Comparison of ENCODE assay signal across 25 cellular contexts in the genomic region with DNA sequence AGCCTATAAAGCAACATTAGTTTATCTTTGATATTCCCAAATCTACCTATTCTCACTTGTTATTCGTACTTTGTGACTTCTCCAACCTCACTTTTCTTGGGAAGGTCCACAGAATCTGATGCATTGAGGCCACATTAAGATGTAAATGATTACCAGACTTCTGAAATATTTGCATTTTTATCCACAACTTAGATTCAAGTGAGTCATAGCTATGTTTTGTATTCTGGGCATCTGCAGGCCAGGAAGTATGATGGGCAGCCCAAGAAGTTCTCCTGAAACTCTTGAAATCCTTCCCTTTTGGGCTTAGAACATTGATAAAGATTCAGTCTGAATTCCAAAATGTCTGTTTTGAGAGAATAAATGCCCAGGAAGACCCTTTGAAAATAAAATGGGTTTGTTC. TPM values are rescaled to one million over a fixed set of nuclear protein-coding genes. Genes with fewer than 3 reads are reported as not detected.
DNase-seq lines count a peak whose midpoint lies in the region; ATAC-seq and TF ChIP-seq lines count a peak whose summit lies in the region.
"Had no signal": no experiment of that assay in that cellular context is flagged by ENCODE, and none has a peak within 500 bp of the region (broad histone marks: within the 10 kb centered on the region; RNA-seq: fewer than 3 reads in every experiment).

No MANE protein-coding gene starts in this region.

- peak; percentile 64 for DNase-seq in EH (ENCODE audit: low read depth)
- peak; percentile 36 for DNase-seq in astrocyte of the hippocampus (ENCODE audit: low read depth, low spot score)
- DNase-seq in glomerular visceral epithelial cell (ENCODE audit: extremely low spot score): peak; percentile 37
- no peak for DNase-seq in omental fat pad (ENCODE audit: low spot score)
- no peak for DNase-seq in breast epithelium (ENCODE audit: low spot score in 2 of 2)
- DNase-seq in middle frontal gyrus (ENCODE audit: extremely low spot score, low spot score): no peak
- DNase-seq: activated CD4-positive, alpha-beta T cell treated with anti-CD3 and anti-CD28 coated beads for 4 hours; activated naive CD4-positive, alpha-beta T cell treated with anti-CD3 and anti-CD28 coated beads, Interleukin-2, amount 10 ng/mL, durations not matched to agents 7 days and 5 days; activated T-cell treated with anti-CD3 and anti-CD28 coated beads, Interleukin-2, amount 50 U/mL, for 72 hours; aorta; effector memory CD4-positive, alpha-beta T cell; head of caudate nucleus; Kasumi-1; mesenchymal stem cell; NCI-H2029; NCI-H345; nucleus accumbens; retina; T-helper 17 cell; upper lobe of left lung had no signal

- peak; percentile 55 for ATAC-seq in HG03354 (IDR thresholded peaks at IDR 0.05; ENCODE audit: poor library complexity, severe bottlenecking, unreplicated experiment)
- ATAC-seq in omental fat pad (ENCODE audit: low FRiP score): no peak
- ATAC-seq in GM19023 (IDR thresholded peaks at IDR 0.05; ENCODE audit: unreplicated experiment): no peak
- ATAC-seq: activated T-cell treated with anti-CD3 and anti-CD28 coated beads, Interleukin-2, amount 50 U/mL, for 72 hours; Panc1; T-helper 17 cell had no signal

- no peak for TF ChIP-seq POLR2A in breast epithelium (IDR thresholded peaks at IDR 0.05)

- no peak overlapping the region for H3K4me3 ChIP-seq in breast epithelium
- H3K4me3 ChIP-seq: upper lobe of left lung had no signal

- TF ChIP-seq CTCF in omental fat pad (IDR thresholded peaks at IDR 0.05): no peak
- TF ChIP-seq CTCF in breast epithelium (IDR thresholded peaks at IDR 0.05): no peak

- no peaks in the 10 kb centered on the region for H3K27me3 ChIP-seq in breast epithelium
- H3K27me3 ChIP-seq: upper lobe of left lung had no signal

- intact Hi-C loops in breast epithelium (cut with DNase I; ENCODE audit: low total_unique reads): no loop called here

- H3K27ac ChIP-seq in breast epithelium: no peak overlapping the region
- H3K27ac ChIP-seq: C4-2B, upper lobe of left lung had no signal

- H3K9me3 ChIP-seq in breast epithelium: no peaks in the 10 kb centered on the region
- H3K9me3 ChIP-seq: upper lobe of left lung had no signal

- no peaks in the 10 kb centered on the region for H3K4me1 ChIP-seq in breast epithelium
- H3K4me1 ChIP-seq: upper lobe of left lung had no signal

- H3K36me3 ChIP-seq in breast epithelium: no peaks in the 10 kb centered on the region
- H3K36me3 ChIP-seq: upper lobe of left lung had no signal

RNA-seq across cellular contexts. Expression of a gene that starts 35.9 kb away (rescaled TPM):
- total RNA-seq in omental fat pad (under 1 TPM in 2 of 4 donors, not detected in 2; 0.16 to 0.24 TPM), breast epithelium (1 to 10 TPM in 1 of 3 donors, under 1 TPM in 2; 0.16 to 1.0 (median 0.33) TPM)
- total RNA-seq: G401 had no signal

Comparison
In these comparisons a context has a peak if more than half of its experiments do, and no peak if none do; other contexts are left out.
1. DNase-seq: peak in EH (single experiment), astrocyte of the hippocampus (single experiment) and glomerular visceral epithelial cell (single experiment); none in omental fat pad (single experiment), breast epithelium (0 of 2) and middle frontal gyrus (single experiment).